8 cellular contexts compared by ENCODE assay signal in genomic region chr19:1252221-1252817, GRCh38. TPM values are rescaled to one million over a fixed set of nuclear protein-coding genes. Genes with fewer than 3 reads are reported as not detected.
DNase-seq lines count a peak whose midpoint lies in the region; ATAC-seq and TF ChIP-seq lines count a peak whose summit lies in the region.

No MANE protein-coding gene starts in this region.

- peak overlapping the region; percentile 75 to 97 (median 92) for H3K4me3 ChIP-seq in upper lobe of left lung

- H3K27me3 Mint-ChIP-seq in natural killer cell treated with Interleukin-12 subunit alpha and Interleukin-12 subunit beta and Interleukin-15 and Interleukin-18, amount 100 ng/mL, for 72 hours = no peaks in the 10 kb centered on the region

- peaks cover 22 to 60% (median 50%) of the 10 kb centered on the region in 4 donors for H3K36me3 ChIP-seq in upper lobe of left lung

- peaks cover 46 to 68% (median 59%) of the 10 kb centered on the region in 4 donors for H3K4me1 ChIP-seq in upper lobe of left lung

- TF ChIP-seq CTCF in upper lobe of left lung (IDR thresholded peaks at IDR 0.05) = no peak

- H3K36me3 Mint-ChIP-seq in natural killer cell treated with Interleukin-12 subunit alpha and Interleukin-12 subunit beta and Interleukin-15 and Interleukin-18, amount 100 ng/mL, for 72 hours = no peaks in the 10 kb centered on the region

- DNase-seq in EL = peak; percentile 97
- DNase-seq in NCI-H446 treated with DMSO at 0.1 percent for 48 hours (lab: John Stamatoyannopoulos, UW) = peak; percentile 52
- DNase-seq in activated effector memory CD4-positive, alpha-beta T cell treated with anti-CD3 and anti-CD28 coated beads, Interleukin-2, amount 50 U/mL, for 16 hours = peak; percentile 85
- DNase-seq in fibroblast of the conjunctiva (ENCODE audit: low read depth) = peak; percentile 98
- no peak for DNase-seq in natural killer cell treated with Interleukin-12 subunit alpha and Interleukin-12 subunit beta and Interleukin-15 and Interleukin-18, amount 100 ng/mL, for 72 hours (ENCODE audit: low spot score)
- DNase-seq in upper lobe of left lung = peak; percentile 92 to 93
- no peak for DNase-seq in NCI-H2107 (lab: John Stamatoyannopoulos, UW)

- peak in 1 of 4 donors; percentile 54 for TF ChIP-seq POLR2A in upper lobe of left lung (IDR thresholded peaks at IDR 0.05)

- no peaks in the 10 kb centered on the region for H3K9me3 Mint-ChIP-seq in natural killer cell treated with Interleukin-12 subunit alpha and Interleukin-12 subunit beta and Interleukin-15 and Interleukin-18, amount 100 ng/mL, for 72 hours

- peaks cover 4 to 17% of the 10 kb centered on the region in 2 donors for H3K4me1 Mint-ChIP-seq in natural killer cell treated with Interleukin-12 subunit alpha and Interleukin-12 subunit beta and Interleukin-15 and Interleukin-18, amount 100 ng/mL, for 72 hours (ENCODE audit: low read depth in 2 of 2)

- TF ChIP-seq EP300 in upper lobe of left lung (IDR thresholded peaks at IDR 0.05) = peak in 2 of 4 donors; percentile 56 to 57

- peak overlapping the region; percentile 80 to 92 for H3K27ac Mint-ChIP-seq in natural killer cell treated with Interleukin-12 subunit alpha and Interleukin-12 subunit beta and Interleukin-15 and Interleukin-18, amount 100 ng/mL, for 72 hours

- H3K27me3 ChIP-seq in upper lobe of left lung = no peaks in the 10 kb centered on the region

- H3K9me3 ChIP-seq in upper lobe of left lung = peaks cover 0 to 4% (median 0%) of the 10 kb centered on the region in 4 donors

- ATAC-seq in natural killer cell treated with Interleukin-12 subunit alpha and Interleukin-12 subunit beta and Interleukin-15 and Interleukin-18, amount 100 ng/mL, for 72 hours = peak in 1 of 2 donors; percentile 1
- ATAC-seq in upper lobe of left lung (ENCODE audit: low FRiP score in 2 of 2) (peak; percentile 62 to 78), HG03045 (IDR thresholded peaks at IDR 0.05; ENCODE audit: unreplicated experiment) (no peak)

- WGBS in upper lobe of left lung, 2 donors = 1 to 3% methylated on average over 20 to 26 of the region's 30 CpGs

- H3K27ac ChIP-seq in upper lobe of left lung = peak overlapping the region; percentile 97 to 100 (median 100)

- H3K4me3 Mint-ChIP-seq in natural killer cell treated with Interleukin-12 subunit alpha and Interleukin-12 subunit beta and Interleukin-15 and Interleukin-18, amount 100 ng/mL, for 72 hours = peak overlapping the region; percentile 84

RNA-seq across cellular contexts. Expression of gene MIDN, which starts 3.9 kb away (rescaled TPM):
- total RNA-seq in natural killer cell treated with Interleukin-12 subunit alpha and Interleukin-12 subunit beta and Interleukin-15 and Interleukin-18, amount 100 ng/mL, for 72 hours = 10 to 100 TPM; 85.9 to 88.3 TPM
- 100 to 1,000 TPM in 2 of 6 donors, 10 to 100 TPM in 4; 33.5 to 176 (median 75.9) TPM for total RNA-seq in upper lobe of left lung

RNA-seq across cellular contexts. Expression of gene ATP5F1D, which starts 10.8 kb away (rescaled TPM):
- 100 to 1,000 TPM; 163 to 215 TPM for total RNA-seq in natural killer cell treated with Interleukin-12 subunit alpha and Interleukin-12 subunit beta and Interleukin-15 and Interleukin-18, amount 100 ng/mL, for 72 hours
- total RNA-seq in upper lobe of left lung = 100 to 1,000 TPM in 3 of 6 donors, 10 to 100 TPM in 3; 56.0 to 187 (median 113) TPM

RNA-seq across cellular contexts. Expression of gene CBARP, which starts 14.5 kb away (rescaled TPM):
- under 1 TPM in 1 of 2 donors, not detected in 1; 0.28 TPM for total RNA-seq in natural killer cell treated with Interleukin-12 subunit alpha and Interleukin-12 subunit beta and Interleukin-15 and Interleukin-18, amount 100 ng/mL, for 72 hours
- 1 to 10 TPM in 3 of 6 donors, under 1 TPM in 1, not detected in 2; 0.30 to 1.8 (median 1.0) TPM for total RNA-seq in upper lobe of left lung

RNA-seq across cellular contexts. Expression of gene CIRBP, which starts 16.8 kb away (rescaled TPM):
- 100 to 1,000 TPM; 226 to 251 TPM for total RNA-seq in natural killer cell treated with Interleukin-12 subunit alpha and Interleukin-12 subunit beta and Interleukin-15 and Interleukin-18, amount 100 ng/mL, for 72 hours
- 1,000 to 10,000 TPM in 1 of 6 donors, 100 to 1,000 TPM in 5; 326 to 1,348 (median 441) TPM for total RNA-seq in upper lobe of left lung

RNA-seq across cellular contexts. Expression of gene FAM174C, which starts 23.0 kb away (rescaled TPM):
- total RNA-seq in natural killer cell treated with Interleukin-12 subunit alpha and Interleukin-12 subunit beta and Interleukin-15 and Interleukin-18, amount 100 ng/mL, for 72 hours = 10 to 100 TPM; 59.5 to 94.2 TPM
- total RNA-seq in upper lobe of left lung = 10 to 100 TPM; 43.0 to 85.3 (median 59.6) TPM

Comparison
In these comparisons a context has a peak if more than half of its experiments do, and no peak if none do; other contexts are left out.
1. DNase-seq: peak in EL (single experiment), NCI-H446 treated with DMSO at 0.1 percent for 48 hours (single experiment), activated effector memory CD4-positive, alpha-beta T cell treated with anti-CD3 and anti-CD28 coated beads, Interleukin-2, amount 50 U/mL, for 16 hours (single experiment), fibroblast of the conjunctiva (single experiment) and upper lobe of left lung (2 of 2); none in natural killer cell treated with Interleukin-12 subunit alpha and Interleukin-12 subunit beta and Interleukin-15 and Interleukin-18, amount 100 ng/mL, for 72 hours (single experiment) and NCI-H2107 (single experiment).